20 cellular contexts compared by ENCODE assay signal in the genomic region with DNA sequence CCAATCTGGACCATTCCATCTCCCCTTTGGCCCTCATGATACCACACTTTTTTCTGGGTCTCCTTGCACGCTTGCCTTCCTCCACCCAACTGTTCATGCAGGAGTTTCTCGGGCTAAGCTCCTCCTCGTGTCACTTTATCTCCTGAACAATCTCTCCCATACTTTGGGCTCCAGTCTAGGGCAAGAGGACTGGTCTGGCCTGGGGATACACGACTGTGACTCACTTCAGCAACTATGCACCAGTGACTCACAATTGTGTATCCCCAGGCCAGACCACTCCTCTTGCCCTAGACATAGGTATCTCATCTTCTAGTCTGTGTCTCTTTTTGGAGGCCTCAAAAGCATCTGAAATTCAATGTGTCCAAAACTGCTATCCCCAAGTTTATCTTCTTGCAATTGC.
DNase-seq lines count a peak whose midpoint lies in the region; ATAC-seq and TF ChIP-seq lines count a peak whose summit lies in the region.
"Had no signal": no experiment of that assay in that cellular context is flagged by ENCODE, and none has a peak within 500 bp of the region (broad histone marks: within the 10 kb centered on the region; RNA-seq: fewer than 3 reads in every experiment).

No MANE protein-coding gene starts in this region.

- no peak overlapping the region for H3K27ac ChIP-seq in left lung
- H3K27ac ChIP-seq: ovary, spleen, stomach had no signal

- BruUV-seq in Caco-2 (replicated peaks; lab: Mats Ljungman, UMichigan): no TSS peak

- H3K27ac Mint-ChIP-seq in Caco-2 (ENCODE audit: unreplicated experiment): peak overlapping the region; percentile 14
- no peak overlapping the region for H3K27ac Mint-ChIP-seq in effector memory CD8-positive, alpha-beta T cell
- H3K27ac Mint-ChIP-seq: activated CD4-positive, alpha-beta T cell treated with anti-CD3 and anti-CD28 coated beads, Interleukin-2, amount 10 ng/mL, durations not matched to agents 24 days and 14 days; activated T-cell treated with anti-CD3 and anti-CD28 coated beads, Interleukin-2, amount 50 U/mL, for 24 hours had no signal

- intact Hi-C loops in Caco-2 (cut with micrococcal nuclease; ENCODE audit: unreplicated experiment) (no loop called here), left lung (cut with DNase I) (no loop called here)

- H3K36me3 ChIP-seq in Caco-2 (ENCODE audit: control insufficient read depth, insufficient read depth, low read length) (no peaks in the 10 kb centered on the region), left lung (no peaks in the 10 kb centered on the region)
- H3K36me3 ChIP-seq: ovary, spleen, stomach had no signal

- POLR2A ChIA-PET in Caco-2 (lab: Charles Lee): no interaction called here

- H3K27me3 ChIP-seq in Caco-2 (replicated peaks; ENCODE audit: control insufficient read depth, insufficient read depth, low read length): no peaks in the 10 kb centered on the region
- H3K27me3 ChIP-seq in left lung: no peaks in the 10 kb centered on the region
- H3K27me3 ChIP-seq: ovary, spleen, stomach had no signal

- TF ChIP-seq CTCF in Caco-2 (IDR thresholded peaks at IDR 0.05; ENCODE audit: insufficient read depth in 1 of 2, low read depth in 1 of 2, low read length in 1 of 2, severe bottlenecking in 1 of 2, unreplicated experiment in 1 of 2) (no peak), cardiac fibroblast (IDR thresholded peaks at IDR 0.05; ENCODE audit: low read depth, low read length) (no peak), left lung (IDR thresholded peaks at IDR 0.05) (no peak)

- H3K4me3 ChIP-seq in Caco-2 (ENCODE audit: low read depth, low read length) (no peak overlapping the region), cardiac fibroblast (replicated peaks in 1 of 2; ENCODE audit: low read depth in 2 of 2, low read length in 2 of 2) (no peak overlapping the region), left lung (no peak overlapping the region)
- H3K4me3 ChIP-seq: ovary, spleen, stomach had no signal

- H3K4me3 Mint-ChIP-seq in Caco-2 (ENCODE audit: unreplicated experiment): no peak overlapping the region
- no peak overlapping the region for H3K4me3 Mint-ChIP-seq in effector memory CD8-positive, alpha-beta T cell
- H3K4me3 Mint-ChIP-seq: activated CD4-positive, alpha-beta T cell treated with anti-CD3 and anti-CD28 coated beads, Interleukin-2, amount 10 ng/mL, durations not matched to agents 24 days and 14 days; activated T-cell treated with anti-CD3 and anti-CD28 coated beads, Interleukin-2, amount 50 U/mL, for 24 hours had no signal

- H3K36me3 Mint-ChIP-seq in Caco-2 (ENCODE audit: insufficient read depth, unreplicated experiment): no peaks in the 10 kb centered on the region
- H3K36me3 Mint-ChIP-seq in effector memory CD8-positive, alpha-beta T cell (ENCODE audit: insufficient read depth): no peaks in the 10 kb centered on the region

- no peaks in the 10 kb centered on the region for H3K9me3 Mint-ChIP-seq in Caco-2 (ENCODE audit: unreplicated experiment)
- H3K9me3 Mint-ChIP-seq in effector memory CD8-positive, alpha-beta T cell: peaks cover 2 to 14% of the 10 kb centered on the region in 2 donors
- H3K9me3 Mint-ChIP-seq: activated CD4-positive, alpha-beta T cell treated with anti-CD3 and anti-CD28 coated beads, Interleukin-2, amount 10 ng/mL, durations not matched to agents 24 days and 14 days had no signal

- CTCF ChIA-PET in Caco-2 (lab: Charles Lee): no interaction called here

- H3K9me3 ChIP-seq in Caco-2 (no peaks in the 10 kb centered on the region), left lung (no peaks in the 10 kb centered on the region)
- H3K9me3 ChIP-seq: ovary, stomach had no signal

- peaks cover 9% of the 10 kb centered on the region; the same call in 1 of the 2 replicates for H3K4me1 ChIP-seq in Caco-2
- peaks cover 0 to 8% of the 10 kb centered on the region in 2 donors for H3K4me1 ChIP-seq in left lung
- H3K4me1 ChIP-seq: stomach had no signal

- peaks cover 19% of the 10 kb centered on the region for H3K4me1 Mint-ChIP-seq in Caco-2 (ENCODE audit: low read depth, unreplicated experiment)
- no peaks in the 10 kb centered on the region for H3K4me1 Mint-ChIP-seq in effector memory CD8-positive, alpha-beta T cell (ENCODE audit: low read depth in 2 of 2)
- H3K4me1 Mint-ChIP-seq: activated CD4-positive, alpha-beta T cell treated with anti-CD3 and anti-CD28 coated beads, Interleukin-2, amount 10 ng/mL, durations not matched to agents 24 days and 14 days had no signal

- DNase-seq in Caco-2: peak; percentile 38 to 66
- DNase-seq in M059J (ENCODE audit: low read depth): peak; percentile 91
- peak; percentile 22 to 44 for DNase-seq in cardiac fibroblast (ENCODE audit: low read depth in 2 of 2)
- no peak for DNase-seq in left lung
- no peak for DNase-seq in stimulated activated CD4-positive, alpha-beta T cell treated with anti-CD3 and anti-CD28 coated beads, Interleukin-12 subunit alpha, Interleukin-12 subunit beta, amount 100 ng/mL, for 4 hours
- DNase-seq in epidermal melanocyte (ENCODE audit: insufficient read length, low spot score): no peak
- DNase-seq in NCI-H345 treated with DMSO at 0.1 percent for 48 hours (lab: John Stamatoyannopoulos, UW; ENCODE audit: unreplicated experiment): no peak
- DNase-seq in effector memory CD8-positive, alpha-beta T cell: no peak
- DNase-seq: activated CD4-positive, alpha-beta T cell treated with anti-CD3 and anti-CD28 coated beads, Interleukin-2, amount 10 ng/mL, durations not matched to agents 24 days and 14 days; activated T-cell treated with anti-CD3 and anti-CD28 coated beads, Interleukin-2, amount 50 U/mL, for 24 hours; AML-193; dermis blood vessel endothelial cell; GOT3; Karpas-422; NCI-H1694; NCI-H748 treated with DMSO at 0.1 percent for 48 hours; ovary; Right ventricle myocardium superior; spleen; stomach had no signal

- peak; percentile 22 for ATAC-seq in left lung
- no peak for ATAC-seq in effector memory CD8-positive, alpha-beta T cell (replicated peaks)

- H3K27me3 Mint-ChIP-seq in Caco-2 (ENCODE audit: insufficient read depth, unreplicated experiment): no peaks in the 10 kb centered on the region
- H3K27me3 Mint-ChIP-seq in effector memory CD8-positive, alpha-beta T cell: peaks cover 0 to 6% of the 10 kb centered on the region in 2 donors
- H3K27me3 Mint-ChIP-seq: activated CD4-positive, alpha-beta T cell treated with anti-CD3 and anti-CD28 coated beads, Interleukin-2, amount 10 ng/mL, durations not matched to agents 24 days and 14 days; activated T-cell treated with anti-CD3 and anti-CD28 coated beads, Interleukin-2, amount 50 U/mL, for 24 hours had no signal

Comparison
In these comparisons a context has a peak if more than half of its experiments do, and no peak if none do; other contexts are left out.
1. DNase-seq: peak in Caco-2 (2 of 2), M059J (single experiment) and cardiac fibroblast (2 of 2); none in left lung (0 of 2), stimulated activated CD4-positive, alpha-beta T cell treated with anti-CD3 and anti-CD28 coated beads, Interleukin-12 subunit alpha, Interleukin-12 subunit beta, amount 100 ng/mL, for 4 hours (single experiment), epidermal melanocyte (single experiment), NCI-H345 treated with DMSO at 0.1 percent for 48 hours (single experiment) and effector memory CD8-positive, alpha-beta T cell (0 of 3).